15 cellular contexts compared by ENCODE assay signal in genomic region chr6:111957623-111958315, GRCh38.
DNase-seq lines count a peak whose midpoint lies in the region; ATAC-seq and TF ChIP-seq lines count a peak whose summit lies in the region.
"Had no signal": no experiment of that assay in that cellular context is flagged by ENCODE, and none has a peak within 500 bp of the region (broad histone marks: within the 10 kb centered on the region; RNA-seq: fewer than 3 reads in every experiment).

No MANE protein-coding gene starts in this region.

- CTCF ChIA-PET in HEK293 (lab: Yijun Ruan, JAX), result interaction anchor here (0.6 to 1.8 kb wide), 10 partner anchors 10 to 395 kb away, joined by 3 to 6 read pairs (median 4); no protein-coding TSS in a partner anchor

- no peak for ATAC-seq in HG02938 (IDR thresholded peaks at IDR 0.05; ENCODE audit: unreplicated experiment)
- ATAC-seq: gastroesophageal sphincter; stimulated activated naive B cell treated with anti-CD40 and anti-IgM and Interleukin-4, amounts not matched to agents 10 μg/mL and 1 μg/mL and 100 μg/mL, for 72 hours had no signal

- WGBS in iPS DF 6.9 (ENCODE audit: insufficient coverage, insufficient read length), result no CpG with 5 or more reads among the region's 10 CpGs

- POLR2A ChIA-PET in HEK293 (lab: Yijun Ruan, JAX), result interaction anchor here (0.7 to 1.2 kb wide), 4 partner anchors 15 to 78 kb away, joined by 3 to 5 read pairs (median 4); no protein-coding TSS in a partner anchor

- H3K9me3 ChIP-seq in HEK293 (ENCODE audit: control insufficient read depth, insufficient read depth, low read depth, low read length) (no peaks in the 10 kb centered on the region), iPS DF 6.9 (ENCODE audit: control insufficient read depth, insufficient read depth, low read length) (no peaks in the 10 kb centered on the region)
- H3K9me3 ChIP-seq: gastroesophageal sphincter, SJSA1, uterus had no signal

- H3K36me3 ChIP-seq in HEK293 (ENCODE audit: control insufficient read depth in 2 of 2, insufficient read depth in 1 of 2, low read length in 2 of 2) (no peaks in the 10 kb centered on the region), iPS DF 6.9 (ENCODE audit: control insufficient read depth, insufficient read depth, low read length) (no peaks in the 10 kb centered on the region)
- H3K36me3 ChIP-seq: gastroesophageal sphincter, SJSA1, uterus had no signal

- no peaks in the 10 kb centered on the region for H3K27me3 ChIP-seq in iPS DF 6.9 (ENCODE audit: control insufficient read depth, insufficient read depth, low read length)
- H3K27me3 ChIP-seq: gastroesophageal sphincter, SJSA1, uterus had no signal

- DNase-seq in COLO668 (lab: John Stamatoyannopoulos, UW; ENCODE audit: unreplicated experiment) (peak; percentile 27), NCI-H526 treated with DMSO at 0.1 percent for 48 hours (lab: John Stamatoyannopoulos, UW) (peak; percentile 17), iPS DF 6.9 (ENCODE audit: low read depth, low spot score) (peak; percentile 16), C1 segment of cervical spinal cord (lab: John Stamatoyannopoulos, UW) (no peak)
- DNase-seq in activated CD4-positive, alpha-beta T cell treated with anti-CD3 and anti-CD28 coated beads, Interleukin-2, amount 50 U/mL, for 4 hours, result no peak
- no peak for DNase-seq in activated CD4-positive, alpha-beta T cell treated with anti-CD3 and anti-CD28 coated beads for 48 hours
- DNase-seq: activated naive CD4-positive, alpha-beta T cell treated with anti-CD3 and anti-CD28 coated beads for 36 hours; NCI-H1048; stimulated activated CD4-positive, alpha-beta T cell treated with anti-CD3 and anti-CD28 coated beads, Interleukin-4, amount 100 ng/mL, for 4 hours; stimulated activated naive B cell treated with anti-CD40 and anti-IgM and Interleukin-4, amounts not matched to agents 10 μg/mL and 1 μg/mL and 100 μg/mL, for 72 hours; uterus had no signal

- peaks cover 12% of the 10 kb centered on the region for H3K4me1 ChIP-seq in HEK293 (ENCODE audit: control insufficient read depth, insufficient read depth, low read length)
- peaks cover 3% of the 10 kb centered on the region for H3K4me1 ChIP-seq in iPS DF 6.9 (ENCODE audit: control insufficient read depth, insufficient read depth, low read length)
- H3K4me1 ChIP-seq: uterus had no signal

- peak; percentile 77 for TF ChIP-seq CTCF in HEK293 (tag by site-specific recombination; IDR thresholded peaks at IDR 0.05)

- H3K4me3 ChIP-seq in HEK293 (ENCODE audit: low read depth, low read length) (no peak overlapping the region), iPS DF 6.9 (ENCODE audit: low read length) (no peak overlapping the region)
- H3K4me3 ChIP-seq: gastroesophageal sphincter, SJSA1, uterus had no signal

- H3K27ac ChIP-seq in HEK293 (ENCODE audit: extremely low read depth, low read depth, low read length) (no peak overlapping the region), iPS DF 6.9 (ENCODE audit: low read length) (no peak overlapping the region)
- H3K27ac ChIP-seq: gastroesophageal sphincter, SJSA1, uterus had no signal

TF ChIP-seq in HEK293, 187 proteins besides CTCF, POLR2A, EP300 and RAD21 (continues in another document):
- TF ChIP-seq WT1 (tag by site-specific recombination; IDR thresholded peaks at IDR 0.05) (peak; percentile 17; the same call in 1 of the 2 replicates), ZBTB8A (tag by site-specific recombination; IDR thresholded peaks at IDR 0.05) (0 out of 2 replicates have a peak, but pooled peaks have one; percentile 23), GLIS1 (tag by site-specific recombination; IDR thresholded peaks at IDR 0.05) (peak; percentile 94), ZNF175 (tag by site-specific recombination; IDR thresholded peaks at IDR 0.05) (no peak), ZBTB48 (tag by site-specific recombination; IDR thresholded peaks at IDR 0.05) (peak; percentile 95), ZNF214 (tag by site-specific recombination; IDR thresholded peaks at IDR 0.05; ENCODE audit: borderline replicate concordance) (no peak), ZNF596 (tag by site-specific recombination; IDR thresholded peaks at IDR 0.05) (no peak), ZNF660 (tag by site-specific recombination; IDR thresholded peaks at IDR 0.05) (0 out of 2 replicates have a peak, but pooled peaks have one; percentile 34), ZNF600 (tag by site-specific recombination; IDR thresholded peaks at IDR 0.05) (peak; percentile 90), SP3 (tag by site-specific recombination; IDR thresholded peaks at IDR 0.05) (0 out of 2 replicates have a peak, but pooled peaks have one; percentile 10), ZFP69B (tag by site-specific recombination; IDR thresholded peaks at IDR 0.05) (peak; percentile 67; the same call in 1 of the 2 replicates), ZSCAN23 (tag by site-specific recombination; IDR thresholded peaks at IDR 0.05) (no peak)
- TF ChIP-seq, protein P1, sequence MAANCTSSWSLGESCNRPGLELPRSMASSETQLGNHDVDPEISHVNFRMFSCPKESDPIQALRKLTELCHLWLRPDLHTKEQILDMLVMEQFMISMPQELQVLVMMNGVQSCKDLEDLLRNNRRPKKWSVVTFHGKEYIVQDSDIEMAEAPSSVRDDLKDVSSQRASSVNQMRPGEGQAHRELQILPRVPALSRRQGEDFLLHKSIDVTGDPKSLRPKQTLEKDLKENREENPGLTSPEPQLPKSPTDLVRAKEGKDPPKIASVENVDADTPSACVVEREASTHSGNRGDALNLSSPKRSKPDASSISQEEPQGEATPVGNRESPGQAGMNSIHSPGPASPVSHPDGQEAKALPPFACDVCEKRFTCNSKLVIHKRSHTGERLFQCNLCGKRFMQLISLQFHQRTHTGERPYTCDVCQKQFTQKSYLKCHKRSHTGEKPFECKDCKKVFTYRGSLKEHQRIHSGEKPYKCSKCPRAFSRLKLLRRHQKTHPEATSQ (tag by site-specific recombination; IDR thresholded peaks at IDR 0.05), result no peak
- TF ChIP-seq, protein P2, sequence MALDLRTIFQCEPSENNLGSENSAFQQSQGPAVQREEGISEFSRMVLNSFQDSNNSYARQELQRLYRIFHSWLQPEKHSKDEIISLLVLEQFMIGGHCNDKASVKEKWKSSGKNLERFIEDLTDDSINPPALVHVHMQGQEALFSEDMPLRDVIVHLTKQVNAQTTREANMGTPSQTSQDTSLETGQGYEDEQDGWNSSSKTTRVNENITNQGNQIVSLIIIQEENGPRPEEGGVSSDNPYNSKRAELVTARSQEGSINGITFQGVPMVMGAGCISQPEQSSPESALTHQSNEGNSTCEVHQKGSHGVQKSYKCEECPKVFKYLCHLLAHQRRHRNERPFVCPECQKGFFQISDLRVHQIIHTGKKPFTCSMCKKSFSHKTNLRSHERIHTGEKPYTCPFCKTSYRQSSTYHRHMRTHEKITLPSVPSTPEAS (tag by site-specific recombination; IDR thresholded peaks at IDR 0.05), result no peak
- TF ChIP-seq, protein P3, sequence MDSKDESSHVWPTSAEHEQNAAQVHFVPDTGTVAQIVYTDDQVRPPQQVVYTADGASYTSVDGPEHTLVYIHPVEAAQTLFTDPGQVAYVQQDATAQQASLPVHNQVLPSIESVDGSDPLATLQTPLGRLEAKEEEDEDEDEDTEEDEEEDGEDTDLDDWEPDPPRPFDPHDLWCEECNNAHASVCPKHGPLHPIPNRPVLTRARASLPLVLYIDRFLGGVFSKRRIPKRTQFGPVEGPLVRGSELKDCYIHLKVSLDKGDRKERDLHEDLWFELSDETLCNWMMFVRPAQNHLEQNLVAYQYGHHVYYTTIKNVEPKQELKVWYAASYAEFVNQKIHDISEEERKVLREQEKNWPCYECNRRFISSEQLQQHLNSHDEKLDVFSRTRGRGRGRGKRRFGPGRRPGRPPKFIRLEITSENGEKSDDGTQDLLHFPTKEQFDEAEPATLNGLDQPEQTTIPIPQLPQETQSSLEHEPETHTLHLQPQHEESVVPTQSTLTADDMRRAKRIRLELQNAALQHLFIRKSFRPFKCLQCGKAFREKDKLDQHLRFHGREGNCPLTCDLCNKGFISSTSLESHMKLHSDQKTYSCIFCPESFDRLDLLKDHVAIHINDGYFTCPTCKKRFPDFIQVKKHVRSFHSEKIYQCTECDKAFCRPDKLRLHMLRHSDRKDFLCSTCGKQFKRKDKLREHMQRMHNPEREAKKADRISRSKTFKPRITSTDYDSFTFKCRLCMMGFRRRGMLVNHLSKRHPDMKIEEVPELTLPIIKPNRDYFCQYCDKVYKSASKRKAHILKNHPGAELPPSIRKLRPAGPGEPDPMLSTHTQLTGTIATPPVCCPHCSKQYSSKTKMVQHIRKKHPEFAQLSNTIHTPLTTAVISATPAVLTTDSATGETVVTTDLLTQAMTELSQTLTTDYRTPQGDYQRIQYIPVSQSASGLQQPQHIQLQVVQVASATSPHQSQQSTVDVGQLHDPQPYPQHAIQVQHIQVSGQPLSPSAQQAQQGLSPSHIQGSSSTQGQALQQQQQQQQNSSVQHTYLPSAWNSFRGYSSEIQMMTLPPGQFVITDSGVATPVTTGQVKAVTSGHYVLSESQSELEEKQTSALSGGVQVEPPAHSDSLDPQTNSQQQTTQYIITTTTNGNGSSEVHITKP (tag by site-specific recombination; IDR thresholded peaks at IDR 0.05), result peak; percentile 45; the same call in 1 of the 2 replicates
- TF ChIP-seq, protein P4, sequence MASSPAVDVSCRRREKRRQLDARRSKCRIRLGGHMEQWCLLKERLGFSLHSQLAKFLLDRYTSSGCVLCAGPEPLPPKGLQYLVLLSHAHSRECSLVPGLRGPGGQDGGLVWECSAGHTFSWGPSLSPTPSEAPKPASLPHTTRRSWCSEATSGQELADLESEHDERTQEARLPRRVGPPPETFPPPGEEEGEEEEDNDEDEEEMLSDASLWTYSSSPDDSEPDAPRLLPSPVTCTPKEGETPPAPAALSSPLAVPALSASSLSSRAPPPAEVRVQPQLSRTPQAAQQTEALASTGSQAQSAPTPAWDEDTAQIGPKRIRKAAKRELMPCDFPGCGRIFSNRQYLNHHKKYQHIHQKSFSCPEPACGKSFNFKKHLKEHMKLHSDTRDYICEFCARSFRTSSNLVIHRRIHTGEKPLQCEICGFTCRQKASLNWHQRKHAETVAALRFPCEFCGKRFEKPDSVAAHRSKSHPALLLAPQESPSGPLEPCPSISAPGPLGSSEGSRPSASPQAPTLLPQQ (tag by site-specific recombination; IDR thresholded peaks at IDR 0.05), result peak; percentile 89
- TF ChIP-seq, protein P5, sequence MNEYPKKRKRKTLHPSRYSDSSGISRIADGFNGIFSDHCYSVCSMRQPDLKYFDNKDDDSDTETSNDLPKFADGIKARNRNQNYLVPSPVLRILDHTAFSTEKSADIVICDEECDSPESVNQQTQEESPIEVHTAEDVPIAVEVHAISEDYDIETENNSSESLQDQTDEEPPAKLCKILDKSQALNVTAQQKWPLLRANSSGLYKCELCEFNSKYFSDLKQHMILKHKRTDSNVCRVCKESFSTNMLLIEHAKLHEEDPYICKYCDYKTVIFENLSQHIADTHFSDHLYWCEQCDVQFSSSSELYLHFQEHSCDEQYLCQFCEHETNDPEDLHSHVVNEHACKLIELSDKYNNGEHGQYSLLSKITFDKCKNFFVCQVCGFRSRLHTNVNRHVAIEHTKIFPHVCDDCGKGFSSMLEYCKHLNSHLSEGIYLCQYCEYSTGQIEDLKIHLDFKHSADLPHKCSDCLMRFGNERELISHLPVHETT (tag by site-specific recombination; IDR thresholded peaks at IDR 0.05), result no peak

Comparison
In these comparisons a context has a peak if more than half of its experiments do, and no peak if none do; other contexts are left out.
1. DNase-seq: peak in COLO668 (single experiment), NCI-H526 treated with DMSO at 0.1 percent for 48 hours (single experiment) and iPS DF 6.9 (single experiment); none in activated CD4-positive, alpha-beta T cell treated with anti-CD3 and anti-CD28 coated beads, Interleukin-2, amount 50 U/mL, for 4 hours (0 of 2), activated CD4-positive, alpha-beta T cell treated with anti-CD3 and anti-CD28 coated beads for 48 hours (single experiment) and C1 segment of cervical spinal cord (0 of 14).